Comparison of ENCODE assay signal across 39 cellular contexts in genomic region chr14:40467969-40468368, GRCh38.
"Had no signal": no experiment of that assay in that cellular context is flagged by ENCODE, and none has a peak within 500 bp of the region (broad histone marks: within the 10 kb centered on the region; RNA-seq: fewer than 3 reads in every experiment).

No MANE protein-coding gene starts in this region.

- H3K4me3 Mint-ChIP-seq: activated naive CD4-positive, alpha-beta T cell treated with anti-CD3 and anti-CD28 coated beads for 36 hours; activated naive CD4-positive, alpha-beta T cell treated with anti-CD3 and anti-CD28 coated beads, Interleukin-2, amount 10 ng/mL, durations not matched to agents 7 days and 5 days; activated naive CD4-positive, alpha-beta T cell treated with anti-CD3 and anti-CD28 coated beads, Interleukin-2, amount 50 U/mL, for 24 hours; activated naive CD8-positive, alpha-beta T cell; activated naive CD8-positive, alpha-beta T cell treated with anti-CD3 and anti-CD28 coated beads for 36 hours; activated naive CD8-positive, alpha-beta T cell treated with anti-CD3 and anti-CD28 coated beads, Interleukin-2, amount 10 ng/mL, durations not matched to agents 7 days and 5 days; activated naive CD8-positive, alpha-beta T cell treated with anti-CD3 and anti-CD28 coated beads, Interleukin-2, amount 50 U/mL, for 24 hours; activated T-cell treated with anti-CD3 and anti-CD28 coated beads, Interleukin-2, amount 50 U/mL, for 24 hours; activated T-cell treated with anti-CD3 and anti-CD28 coated beads, Interleukin-2, amount 50 U/mL, for 4 hours; activated T-cell treated with anti-CD3 and anti-CD28 coated beads, Interleukin-2, amount 50 U/mL, for 72 hours; activated T-helper 1 cell treated with anti-CD3 and anti-CD28 coated beads, Interleukin-12 subunit alpha, Interleukin-12 subunit beta, Interleukin-2, Interleukin-4 antibody, amounts not matched to agents 30 ng/mL and 10 ng/mL and 1 ng/mL, durations not matched to agents 14 hours and 24 hours and 36 hours; activated T-helper 17 cell treated with anti-CD3 and anti-CD28 coated beads, Interleukin-2, amount 50 U/mL, for 72 hours; brain; central memory CD8-positive, alpha-beta T cell had no signal

- H3K4me1 Mint-ChIP-seq: activated naive CD4-positive, alpha-beta T cell treated with anti-CD3 and anti-CD28 coated beads, Interleukin-2, amount 10 ng/mL, durations not matched to agents 7 days and 5 days; activated naive CD4-positive, alpha-beta T cell treated with anti-CD3 and anti-CD28 coated beads, Interleukin-2, amount 50 U/mL, for 24 hours; activated naive CD8-positive, alpha-beta T cell treated with anti-CD3 and anti-CD28 coated beads for 36 hours; activated naive CD8-positive, alpha-beta T cell treated with anti-CD3 and anti-CD28 coated beads, Interleukin-2, amount 10 ng/mL, durations not matched to agents 7 days and 5 days; activated naive CD8-positive, alpha-beta T cell treated with anti-CD3 and anti-CD28 coated beads, Interleukin-2, amount 50 U/mL, for 24 hours; activated T-helper 17 cell treated with anti-CD3 and anti-CD28 coated beads, Interleukin-2, amount 50 U/mL, for 72 hours; brain; central memory CD8-positive, alpha-beta T cell had no signal

- H3K27me3 ChIP-seq: adrenal gland, ascending aorta, body of pancreas, brain microvascular endothelial cell, breast epithelium, cardiac muscle cell had no signal

- FAIRE-seq: astrocyte, bronchial epithelial cell had no signal

- H3K36me3 ChIP-seq: adrenal gland, ascending aorta, brain microvascular endothelial cell, breast epithelium, cardiac muscle cell had no signal

- ATAC-seq: activated naive CD4-positive, alpha-beta T cell treated with anti-CD3 and anti-CD28 coated beads, Interleukin-2, amount 50 U/mL, for 72 hours; activated naive CD8-positive, alpha-beta T cell treated with anti-CD3 and anti-CD28 coated beads, Interleukin-2, amount 50 U/mL, for 24 hours; activated T-cell treated with anti-CD3 and anti-CD28 coated beads, Interleukin-2, amount 50 U/mL, for 4 hours; activated T-cell treated with anti-CD3 and anti-CD28 coated beads, Interleukin-2, amount 50 U/mL, for 72 hours; activated T-helper 17 cell treated with anti-CD3 and anti-CD28 coated beads, Interleukin-2, amount 50 U/mL, for 72 hours; body of pancreas had no signal

- H3K4me3 ChIP-seq: adrenal gland, ascending aorta, body of pancreas, breast epithelium, cardiac muscle cell had no signal

- H3K9me3 ChIP-seq: adrenal gland, body of pancreas had no signal

- H3K27ac Mint-ChIP-seq: activated naive CD4-positive, alpha-beta T cell treated with anti-CD3 and anti-CD28 coated beads for 36 hours; activated naive CD4-positive, alpha-beta T cell treated with anti-CD3 and anti-CD28 coated beads, Interleukin-2, amount 10 ng/mL, durations not matched to agents 7 days and 5 days; activated naive CD4-positive, alpha-beta T cell treated with anti-CD3 and anti-CD28 coated beads, Interleukin-2, amount 50 U/mL, for 24 hours; activated naive CD4-positive, alpha-beta T cell treated with anti-CD3 and anti-CD28 coated beads, Interleukin-2, amount 50 U/mL, for 72 hours; activated naive CD8-positive, alpha-beta T cell; activated naive CD8-positive, alpha-beta T cell treated with anti-CD3 and anti-CD28 coated beads for 36 hours; activated naive CD8-positive, alpha-beta T cell treated with anti-CD3 and anti-CD28 coated beads, Interleukin-2, amount 10 ng/mL, durations not matched to agents 7 days and 5 days; activated naive CD8-positive, alpha-beta T cell treated with anti-CD3 and anti-CD28 coated beads, Interleukin-2, amount 50 U/mL, for 24 hours; activated T-cell treated with anti-CD3 and anti-CD28 coated beads, Interleukin-2, amount 50 U/mL, for 24 hours; activated T-cell treated with anti-CD3 and anti-CD28 coated beads, Interleukin-2, amount 50 U/mL, for 72 hours; activated T-helper 1 cell treated with anti-CD3 and anti-CD28 coated beads, Interleukin-12 subunit alpha, Interleukin-12 subunit beta, Interleukin-2, Interleukin-4 antibody, amounts not matched to agents 30 ng/mL and 10 ng/mL and 1 ng/mL, durations not matched to agents 14 hours and 24 hours and 36 hours; activated T-helper 17 cell treated with anti-CD3 and anti-CD28 coated beads, Interleukin-2, amount 50 U/mL, for 72 hours; activated T-helper 2 cell treated with anti-CD3 and anti-CD28 coated beads, Interferon-gamma antibody, Interleukin-2, Interleukin-4, amounts not matched to agents 10 μg/mL and 5 μg/mL and 100 μg/mL, durations not matched to agents 14 hours and 24 hours and 36 hours; brain had no signal

- DNase-seq: activated effector memory CD4-positive, alpha-beta T cell treated with anti-CD3 and anti-CD28 coated beads, Interleukin-2, amount 50 U/mL, for 16 hours; activated effector memory CD4-positive, alpha-beta T cell treated with Interleukin-2 at 50 U/mL for 16 hours; activated gamma-delta T cell; activated gamma-delta T cell treated with Interleukin-2 at 50 U/mL for 16 hours; activated naive CD4-positive, alpha-beta T cell; activated naive CD4-positive, alpha-beta T cell treated with anti-CD3 and anti-CD28 coated beads for 36 hours; activated naive CD4-positive, alpha-beta T cell treated with anti-CD3 and anti-CD28 coated beads, Interleukin-2, amount 10 ng/mL, durations not matched to agents 7 days and 5 days; activated naive CD4-positive, alpha-beta T cell treated with anti-CD3 and anti-CD28 coated beads, Interleukin-2, amount 50 U/mL, for 16 hours; activated naive CD4-positive, alpha-beta T cell treated with Interleukin-2 at 50 U/mL for 16 hours; activated naive CD8-positive, alpha-beta T cell treated with anti-CD3 and anti-CD28 coated beads for 36 hours; activated naive CD8-positive, alpha-beta T cell treated with anti-CD3 and anti-CD28 coated beads, Interleukin-2, amount 10 ng/mL, durations not matched to agents 7 days and 5 days; activated naive CD8-positive, alpha-beta T cell treated with anti-CD3 and anti-CD28 coated beads, Interleukin-2, amount 50 U/mL, for 24 hours; activated T-cell treated with anti-CD3 and anti-CD28 coated beads, Interleukin-2, amount 50 U/mL, for 24 hours; activated T-cell treated with anti-CD3 and anti-CD28 coated beads, Interleukin-2, amount 50 U/mL, for 4 hours; activated T-cell treated with anti-CD3 and anti-CD28 coated beads, Interleukin-2, amount 50 U/mL, for 48 hours; activated T-cell treated with anti-CD3 and anti-CD28 coated beads, Interleukin-2, amount 50 U/mL, for 72 hours; adrenal gland; amniotic stem cell; amygdala; anterior cingulate cortex; aorta; body of pancreas; brain microvascular endothelial cell; caudate nucleus; central memory CD4-positive, alpha-beta T cell; cerebellar nuclear complex had no signal

- H3K4me1 ChIP-seq: adrenal gland, ascending aorta, body of pancreas, breast epithelium had no signal

- H3K27me3 Mint-ChIP-seq: activated naive CD4-positive, alpha-beta T cell treated with anti-CD3 and anti-CD28 coated beads, Interleukin-2, amount 10 ng/mL, durations not matched to agents 7 days and 5 days; activated naive CD4-positive, alpha-beta T cell treated with anti-CD3 and anti-CD28 coated beads, Interleukin-2, amount 50 U/mL, for 24 hours; activated naive CD8-positive, alpha-beta T cell; activated naive CD8-positive, alpha-beta T cell treated with anti-CD3 and anti-CD28 coated beads for 36 hours; activated naive CD8-positive, alpha-beta T cell treated with anti-CD3 and anti-CD28 coated beads, Interleukin-2, amount 10 ng/mL, durations not matched to agents 7 days and 5 days; activated naive CD8-positive, alpha-beta T cell treated with anti-CD3 and anti-CD28 coated beads, Interleukin-2, amount 50 U/mL, for 24 hours; activated T-cell treated with anti-CD3 and anti-CD28 coated beads, Interleukin-2, amount 50 U/mL, for 24 hours; activated T-helper 17 cell treated with anti-CD3 and anti-CD28 coated beads, Interleukin-2, amount 50 U/mL, for 72 hours; central memory CD8-positive, alpha-beta T cell had no signal

- H3K27ac ChIP-seq: adrenal gland, ascending aorta, body of pancreas, brain microvascular endothelial cell, breast epithelium, cardiac muscle cell had no signal
